Comparison of ENCODE assay signal across 8 cellular contexts in genomic region chr19:50723069-50723468, GRCh38. TPM values are rescaled to one million over a fixed set of nuclear protein-coding genes. Genes with fewer than 3 reads are reported as not detected.
DNase-seq lines count a peak whose midpoint lies in the region; ATAC-seq and TF ChIP-seq lines count a peak whose summit lies in the region.

Gene CLEC11A (plus strand): TSS chr19:50723364. CDS start chr19:50723526, 162 bp downstream.

- no peaks in the 10 kb centered on the region for H3F3A ChIP-seq in MM.1S (ENCODE audit: insufficient read depth, low read length)

- H3K27ac ChIP-seq in MM.1S (ENCODE audit: low read length) = no peak within 1 kb of the TSS

- H3K9me2 ChIP-seq in MM.1S (replicated peaks; ENCODE audit: insufficient read depth, low read length) = no peaks in the 10 kb centered on the region

- peaks cover 18% of the 10 kb centered on the region for H3K27me3 ChIP-seq in MM.1S (replicated peaks; ENCODE audit: insufficient read depth, low read length)

- no peaks in the 10 kb centered on the region for H4K20me1 ChIP-seq in MM.1S (ENCODE audit: insufficient read depth, low read length)

- no peaks in the 10 kb centered on the region for H3K4me1 ChIP-seq in MM.1S (ENCODE audit: low read length)

- ATAC-seq in omental fat pad (ENCODE audit: low FRiP score) (no peak), GM19035 (IDR thresholded peaks at IDR 0.05; ENCODE audit: unreplicated experiment) (no peak)

- no peaks in the 10 kb centered on the region for H3K9me3 ChIP-seq in MM.1S (replicated peaks; ENCODE audit: insufficient read depth, low read length)

- H3K79me2 ChIP-seq in MM.1S (ENCODE audit: low read length) = no peaks in the 10 kb centered on the region

- H2AFZ ChIP-seq in MM.1S (ENCODE audit: low read length) = no peak within 1 kb of the TSS

- TF ChIP-seq CTCF in fibroblast of mammary gland (conservative IDR thresholded peaks at IDR 0.05; ENCODE audit: control insufficient read depth, insufficient read depth, low read depth, low read length) (no peak), omental fat pad (IDR thresholded peaks at IDR 0.05) (no peak), MM.1S (IDR thresholded peaks at IDR 0.05; ENCODE audit: low read length) (no peak)

- no peaks in the 10 kb centered on the region for H3K36me3 ChIP-seq in MM.1S (replicated peaks; ENCODE audit: insufficient read depth, low read length)

- DNase-seq in GM03348 (ENCODE audit: low spot score) = peak; percentile 90
- DNase-seq in SKM-1 treated with dmso at 0.1 percent for 144 hours (lab: John Stamatoyannopoulos, UW; ENCODE audit: unreplicated experiment) = peak; percentile 60
- DNase-seq in fibroblast of mammary gland (ENCODE audit: low read depth) = peak; percentile 84
- no peak for DNase-seq in omental fat pad (ENCODE audit: low spot score)
- no peak for DNase-seq in NCI-H1105 treated with DMSO at 0.1 percent for 48 hours (lab: John Stamatoyannopoulos, UW)
- no peak for DNase-seq in MM.1S
- DNase-seq in stimulated activated CD4-positive, alpha-beta T cell treated with anti-CD3 and anti-CD28 coated beads, Interleukin-4, amount 100 ng/mL, for 24 hours = no peak

- no peak within 1 kb of the TSS for H3K9ac ChIP-seq in MM.1S (ENCODE audit: low read length)

- peak within 1 kb of the TSS; percentile 74 for H3K4me3 ChIP-seq in fibroblast of mammary gland (ENCODE audit: control insufficient read depth, low read depth, low read length)
- no peak within 1 kb of the TSS for H3K4me3 ChIP-seq in MM.1S (ENCODE audit: low read length)

- H3K4me2 ChIP-seq in MM.1S (ENCODE audit: low read depth, low read length) = no peak within 1 kb of the TSS

RNA-seq across cellular contexts. Expression of gene CLEC11A, which starts in this region (rescaled TPM):
- total RNA-seq in omental fat pad = 10 to 100 TPM; 17.1 to 32.0 (median 21.9) TPM

Comparison
In these comparisons a context has a peak if more than half of its experiments do, and no peak if none do; other contexts are left out.
1. DNase-seq: peak in GM03348 (single experiment), SKM-1 treated with dmso at 0.1 percent for 144 hours (single experiment) and fibroblast of mammary gland (single experiment); none in omental fat pad (single experiment), NCI-H1105 treated with DMSO at 0.1 percent for 48 hours (single experiment), MM.1S (single experiment) and stimulated activated CD4-positive, alpha-beta T cell treated with anti-CD3 and anti-CD28 coated beads, Interleukin-4, amount 100 ng/mL, for 24 hours (single experiment).